ENCODE assay signal across 1 cellular context in genomic region chr1:160398823-160399222, GRCh38.
A peak's percentile ranks its signal among the peaks of the same experiment; 100 is the strongest.
TF ChIP-seq lines count a peak whose summit lies in the region.

No MANE protein-coding gene starts in this region.

TF ChIP-seq in IMR-90, 13 proteins besides CTCF, POLR2A, EP300 and RAD21:
- TF ChIP-seq BHLHE40 (IDR thresholded peaks at IDR 0.05; ENCODE audit: low read depth, low read length) = no peak
- TF ChIP-seq MAFK (IDR thresholded peaks at IDR 0.05; ENCODE audit: low read depth, low read length) = peak; percentile 81
